ENCODE assay signal across 24 cellular contexts in genomic region chr17:50470451-50470850, GRCh38. TPM values are rescaled to one million over a fixed set of nuclear protein-coding genes. Genes with fewer than 3 reads are reported as not detected.
DNase-seq lines count a peak whose midpoint lies in the region; ATAC-seq and TF ChIP-seq lines count a peak whose summit lies in the region.
"Had no signal": no experiment of that assay in that cellular context is flagged by ENCODE, and none has a peak within 500 bp of the region (broad histone marks: within the 10 kb centered on the region; RNA-seq: fewer than 3 reads in every experiment).

No MANE protein-coding gene starts in this region.

- peak overlapping the region; percentile 20 for H3K4me3 Mint-ChIP-seq in activated naive CD8-positive, alpha-beta T cell
- H3K4me3 Mint-ChIP-seq in activated naive CD8-positive, alpha-beta T cell treated with anti-CD3 and anti-CD28 coated beads, Interleukin-2, amount 50 U/mL, for 24 hours: no peak overlapping the region
- H3K4me3 Mint-ChIP-seq in neural crest cell (peak overlapping the region; percentile 23), WTC11 (no peak overlapping the region)
- H3K4me3 Mint-ChIP-seq: activated CD8-positive, alpha-beta T cell treated with anti-CD3 and anti-CD28 coated beads, Interleukin-2, amount 10 ng/mL, durations not matched to agents 7 days and 5 days had no signal

- CTCF ChIA-PET in WTC11 (lab: Charles Lee): interaction anchor here (0.6 to 5.8 kb wide), 3 partner anchors 9 to 73 kb away, joined by 3 to 40 read pairs (median 17); partner anchors contain the start of gene LRRC59

- intact Hi-C loops in thyroid gland (cut with DNase I): no loop called here

- no peaks in the 10 kb centered on the region for H3K9me3 Mint-ChIP-seq in activated naive CD8-positive, alpha-beta T cell (ENCODE audit: low read depth)
- no peaks in the 10 kb centered on the region for H3K9me3 Mint-ChIP-seq in activated naive CD8-positive, alpha-beta T cell treated with anti-CD3 and anti-CD28 coated beads, Interleukin-2, amount 50 U/mL, for 24 hours
- H3K9me3 Mint-ChIP-seq in neural crest cell (no peaks in the 10 kb centered on the region), WTC11 (no peaks in the 10 kb centered on the region)

- POLR2A ChIA-PET in WTC11 (lab: Charles Lee): no interaction called here

- in situ Hi-C loops in brain microvascular endothelial cell (cut with HindIII; ENCODE audit: low pct_ligation_motif_present, low sequenced_read_pairs): no loop called here

- H3K27ac ChIP-seq in thyroid gland: peak overlapping the region in 2 of 3 donors; percentile 27 to 46
- H3K27ac ChIP-seq in brain microvascular endothelial cell: no peak overlapping the region
- H3K27ac ChIP-seq: BLaER1, GM23248, heart right ventricle had no signal

- peaks cover 15% of the 10 kb centered on the region for H3K4me1 Mint-ChIP-seq in activated naive CD8-positive, alpha-beta T cell (ENCODE audit: low read depth)
- peaks cover 2% of the 10 kb centered on the region for H3K4me1 Mint-ChIP-seq in activated naive CD8-positive, alpha-beta T cell treated with anti-CD3 and anti-CD28 coated beads, Interleukin-2, amount 50 U/mL, for 24 hours
- H3K4me1 Mint-ChIP-seq in neural crest cell: peaks cover 16% of the 10 kb centered on the region
- peaks cover 23% of the 10 kb centered on the region for H3K4me1 Mint-ChIP-seq in WTC11

- H3K4me3 ChIP-seq in thyroid gland (replicated peaks in 1 of 3) (no peak overlapping the region), brain microvascular endothelial cell (ENCODE audit: low read depth, low read length) (no peak overlapping the region)
- H3K4me3 ChIP-seq: BLaER1, GM23248, heart right ventricle had no signal

- TF ChIP-seq CTCF in neural crest cell (conservative IDR thresholded peaks at IDR 0.05) (no peak), thyroid gland (IDR thresholded peaks at IDR 0.05) (no peak), brain microvascular endothelial cell (IDR thresholded peaks at IDR 0.05; ENCODE audit: low read depth, low read length, missing control alignments) (no peak), WTC11 (IDR thresholded peaks at IDR 0.05) (no peak)

- H3K27me3 ChIP-seq in thyroid gland (no peaks in the 10 kb centered on the region), brain microvascular endothelial cell (replicated peaks) (peaks cover 21% of the 10 kb centered on the region)

- no peaks in the 10 kb centered on the region for H3K9me3 ChIP-seq in thyroid gland
- H3K9me3 ChIP-seq: BLaER1, heart right ventricle had no signal

- H3K27ac Mint-ChIP-seq in activated naive CD8-positive, alpha-beta T cell: no peak overlapping the region
- no peak overlapping the region for H3K27ac Mint-ChIP-seq in activated naive CD8-positive, alpha-beta T cell treated with anti-CD3 and anti-CD28 coated beads, Interleukin-2, amount 50 U/mL, for 24 hours
- H3K27ac Mint-ChIP-seq in neural crest cell (ENCODE audit: unreplicated experiment) (no peak overlapping the region), WTC11 (no peak overlapping the region)
- H3K27ac Mint-ChIP-seq: activated CD8-positive, alpha-beta T cell treated with anti-CD3 and anti-CD28 coated beads, Interleukin-2, amount 10 ng/mL, durations not matched to agents 7 days and 5 days had no signal

- peaks cover 6% of the 10 kb centered on the region for H3K27me3 Mint-ChIP-seq in activated naive CD8-positive, alpha-beta T cell
- H3K27me3 Mint-ChIP-seq in activated naive CD8-positive, alpha-beta T cell treated with anti-CD3 and anti-CD28 coated beads, Interleukin-2, amount 50 U/mL, for 24 hours: peaks cover 25% of the 10 kb centered on the region
- H3K27me3 Mint-ChIP-seq in neural crest cell (ENCODE audit: low read depth) (peaks cover 43% of the 10 kb centered on the region), WTC11 (ENCODE audit: low read depth) (peaks cover 30% of the 10 kb centered on the region)

- H3K4me1 ChIP-seq in thyroid gland: peaks cover 0 to 42% of the 10 kb centered on the region in 2 donors

- H3K36me3 ChIP-seq in thyroid gland (peaks cover 5 to 24% of the 10 kb centered on the region in 2 donors), brain microvascular endothelial cell (replicated peaks) (no peaks in the 10 kb centered on the region)

- no peaks in the 10 kb centered on the region for H3K36me3 Mint-ChIP-seq in activated naive CD8-positive, alpha-beta T cell
- no peaks in the 10 kb centered on the region for H3K36me3 Mint-ChIP-seq in activated naive CD8-positive, alpha-beta T cell treated with anti-CD3 and anti-CD28 coated beads, Interleukin-2, amount 50 U/mL, for 24 hours (ENCODE audit: low read depth)
- H3K36me3 Mint-ChIP-seq in neural crest cell (ENCODE audit: low read depth) (no peaks in the 10 kb centered on the region), WTC11 (no peaks in the 10 kb centered on the region)

- TF ChIP-seq POLR2A in thyroid gland (IDR thresholded peaks at IDR 0.05): no peak

- WGBS in thyroid gland, 2 donors: 55 to 92% methylated on average over 6 of the region's 6 CpGs

- no peak for ATAC-seq in activated naive CD8-positive, alpha-beta T cell treated with anti-CD3 and anti-CD28 coated beads, Interleukin-2, amount 50 U/mL, for 24 hours
- ATAC-seq in GM21367 (IDR thresholded peaks at IDR 0.05; ENCODE audit: unreplicated experiment) (no peak), WTC11 (no peak; the same call in 1 of the 2 replicates)
- ATAC-seq: heart right ventricle had no signal

- no peak for DNase-seq in activated naive CD8-positive, alpha-beta T cell treated with anti-CD3 and anti-CD28 coated beads, Interleukin-2, amount 50 U/mL, for 24 hours
- DNase-seq in cerebellar cortex (ENCODE audit: low spot score) (peak; percentile 65), neural crest cell (ENCODE audit: low read depth, low spot score) (no peak), thyroid gland (peak in 1 of 2 donors; percentile 49), brain microvascular endothelial cell (no peak), WTC11 (ENCODE audit: low spot score) (no peak)
- DNase-seq: activated CD4-positive, CD25-positive, alpha-beta regulatory T cell treated with anti-CD3 and anti-CD28 coated beads, Interleukin-2, amount 50 U/mL, for 72 hours; activated CD8-positive, alpha-beta T cell treated with anti-CD3 and anti-CD28 coated beads, Interleukin-2, amount 10 ng/mL, durations not matched to agents 7 days and 5 days; activated naive CD4-positive, alpha-beta T cell treated with anti-CD3 and anti-CD28 coated beads, Interleukin-2, amount 50 U/mL, for 16 hours; activated T-cell treated with anti-CD3 and anti-CD28 coated beads, Interleukin-2, amount 50 U/mL, for 1 hour; cerebellar nuclear complex; GM23248; heart right ventricle; NCI-H1417; NCI-H2081 treated with DMSO at 0.1 percent for 48 hours; stimulated activated CD4-positive, alpha-beta T cell treated with anti-CD3 and anti-CD28 coated beads, Interleukin-15, amount 100 ng/mL, for 24 hours had no signal

TF ChIP-seq in WTC11, 78 proteins besides CTCF, POLR2A, EP300 and RAD21:
- no peak for TF ChIP-seq AR (CRISPR knock-in tag; IDR thresholded peaks at IDR 0.05)
- TF ChIP-seq PRRX2 (CRISPR knock-in tag; IDR thresholded peaks at IDR 0.05): no peak

RNA-seq across cellular contexts. Expression of gene CHAD, which starts 1.8 kb away (rescaled TPM):
- total RNA-seq in neural crest cell (0.19 and 0.27 TPM in 2 replicates), thyroid gland (under 1 TPM in 1 of 4 donors, not detected in 3; 0.67 TPM), WTC11 (2021) (0.09 TPM in 2 of 3 replicates, not detected in the other)
- total RNA-seq: A673; activated CD8-positive, alpha-beta T cell treated with anti-CD3 and anti-CD28 coated beads, Interleukin-2, amount 10 ng/mL, durations not matched to agents 7 days and 5 days; astrocyte; epithelial cell of proximal tubule; fibroblast of villous mesenchyme; GM23248; omental fat pad had no signal

RNA-seq across cellular contexts. Expression of gene RSAD1, which starts 8.2 kb away (rescaled TPM):
- total RNA-seq in neural crest cell: 42.4 and 42.9 TPM in 2 replicates
- total RNA-seq in thyroid gland: 10 to 100 TPM; 30.2 to 50.1 (median 34.7) TPM
- total RNA-seq in WTC11 (2021): 35.1 to 41.5 TPM (median 40.5 TPM) in 3 replicates

RNA-seq across cellular contexts. Expression of gene MYCBPAP, which starts 37.8 kb away (rescaled TPM):
- total RNA-seq in neural crest cell (1.2 and 1.7 TPM in 2 replicates), thyroid gland (1 to 10 TPM in 3 of 4 donors, under 1 TPM in 1; 0.78 to 3.2 (median 1.6) TPM), WTC11 (2021) (5.7 to 6.9 TPM (median 6.6 TPM) in 3 replicates)

RNA-seq across cellular contexts. Expression of gene ACSF2, which starts 44.4 kb away (rescaled TPM):
- total RNA-seq in neural crest cell (31.5 and 34.5 TPM in 2 replicates), thyroid gland (100 to 1,000 TPM in 3 of 4 donors, 10 to 100 TPM in 1; 97.3 to 193 (median 143) TPM), WTC11 (2021) (19.1 to 19.9 TPM (median 19.7 TPM) in 3 replicates)

Comparison
In these comparisons a context has a peak if more than half of its experiments do, and no peak if none do; other contexts are left out.
1. H3K4me3 Mint-ChIP-seq: peak in activated naive CD8-positive, alpha-beta T cell (single experiment) and neural crest cell (single experiment); none in activated naive CD8-positive, alpha-beta T cell treated with anti-CD3 and anti-CD28 coated beads, Interleukin-2, amount 50 U/mL, for 24 hours (single experiment) and WTC11 (single experiment).